Comparison of ENCODE assay signal across 19 cellular contexts in the genomic region with DNA sequence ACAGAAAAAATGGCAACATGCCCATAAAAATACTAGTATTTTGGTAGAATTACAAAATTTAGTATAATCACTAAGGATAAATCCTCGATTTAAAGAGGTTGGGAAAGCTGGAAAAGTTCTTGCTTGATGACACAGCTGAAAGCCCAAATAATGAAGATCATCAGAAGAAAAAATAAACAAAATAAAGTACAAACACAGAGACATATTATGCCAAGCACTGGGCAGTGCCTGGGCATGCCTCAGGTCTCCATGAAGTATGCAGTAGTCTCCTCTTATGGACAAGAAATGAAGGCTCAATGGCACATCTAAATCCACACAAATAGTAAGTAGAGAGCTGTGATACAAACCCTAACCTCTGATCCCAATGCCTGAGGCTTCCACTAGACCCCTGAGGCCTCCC. TPM values are rescaled to one million over a fixed set of nuclear protein-coding genes. Genes with fewer than 3 reads are reported as not detected.
DNase-seq lines count a peak whose midpoint lies in the region; ATAC-seq and TF ChIP-seq lines count a peak whose summit lies in the region.
"Had no signal": no experiment of that assay in that cellular context is flagged by ENCODE, and none has a peak within 500 bp of the region (broad histone marks: within the 10 kb centered on the region; RNA-seq: fewer than 3 reads in every experiment).

No MANE protein-coding gene starts in this region.

- peak overlapping the region; percentile 71 for H3K4me2 ChIP-seq in mammary epithelial cell (ENCODE audit: insufficient read depth, low read depth, low read length)

- H2AFZ ChIP-seq in mammary epithelial cell (ENCODE audit: low read depth, low read length), result peak overlapping the region; percentile 43
- H2AFZ ChIP-seq: GM23248 had no signal

- in situ Hi-C loops in mammary epithelial cell (cut with MboI; ENCODE audit: low sequenced_read_pairs in 2 of 2), result no loop called here

- peaks cover 80% of the 10 kb centered on the region for H3K79me2 ChIP-seq in mammary epithelial cell (ENCODE audit: insufficient read depth, low read length)

- H3K27ac ChIP-seq in C4-2B (peak overlapping the region; percentile 45), mammary epithelial cell (ENCODE audit: insufficient read depth, low read depth, low read length) (peak overlapping the region; percentile 75), foreskin keratinocyte (peak overlapping the region; percentile 34)
- H3K27ac ChIP-seq: GM23248, Peyer's patch had no signal

- no peak for ATAC-seq in foreskin keratinocyte

- H3K4me1 ChIP-seq in mammary epithelial cell (ENCODE audit: insufficient read depth, low read length) (peaks cover 16% of the 10 kb centered on the region), foreskin keratinocyte (peaks cover 3% of the 10 kb centered on the region)
- H3K4me1 ChIP-seq: Peyer's patch had no signal

- no peak for TF ChIP-seq CTCF in C4-2B (conservative IDR thresholded peaks at IDR 0.05)
- TF ChIP-seq CTCF in HFFc6 (IDR thresholded peaks at IDR 0.05), result no peak
- no peak for TF ChIP-seq CTCF in mammary epithelial cell (conservative IDR thresholded peaks at IDR 0.05 in 1 of 2, IDR thresholded peaks at IDR 0.05 in 1 of 2; ENCODE audit: extremely low read depth in 1 of 2, insufficient read depth in 1 of 2, low read depth in 1 of 2, low read length in 2 of 2)
- TF ChIP-seq CTCF in foreskin keratinocyte (conservative IDR thresholded peaks at IDR 0.05), result no peak

- no peaks in the 10 kb centered on the region for H3K9me3 Mint-ChIP-seq in HFFc6
- H3K9me3 Mint-ChIP-seq: CD4-positive, alpha-beta memory T cell had no signal

- peaks cover 13% of the 10 kb centered on the region; the same call in 1 of the 2 replicates for H3K36me3 Mint-ChIP-seq in HFFc6 (ENCODE audit: low read depth)

- H3K36me3 ChIP-seq in mammary epithelial cell (ENCODE audit: insufficient read depth, low read length), result no peaks in the 10 kb centered on the region
- H3K36me3 ChIP-seq: Peyer's patch had no signal

- H3K4me3 ChIP-seq in mammary epithelial cell (replicated peaks in 1 of 3; ENCODE audit: insufficient read depth in 1 of 3, low read depth in 2 of 3, low read length in 3 of 3), result no peak overlapping the region
- H3K4me3 ChIP-seq: GM23248, Peyer's patch had no signal

- CTCF ChIA-PET in mammary epithelial cell (lab: Charles Lee; ENCODE audit: low non-redundant PET), result no interaction called here

- H3K4me1 Mint-ChIP-seq in HFFc6 (ENCODE audit: low read depth), result peaks cover 10% of the 10 kb centered on the region

- H3K27me3 Mint-ChIP-seq in HFFc6 (ENCODE audit: insufficient read depth), result no peaks in the 10 kb centered on the region
- H3K27me3 Mint-ChIP-seq: CD4-positive, alpha-beta memory T cell had no signal

- no peak overlapping the region for H3K4me3 Mint-ChIP-seq in HFFc6
- H3K4me3 Mint-ChIP-seq: CD4-positive, alpha-beta memory T cell had no signal

- H3K9me3 ChIP-seq in mammary epithelial cell (replicated peaks; ENCODE audit: insufficient read depth, low read length), result no peaks in the 10 kb centered on the region
- H3K9me3 ChIP-seq: Peyer's patch had no signal

- no peak for DNase-seq in HFFc6
- DNase-seq in mammary epithelial cell, result peak; percentile 44
- peak in 1 of 2 donors; percentile 36 for DNase-seq in foreskin keratinocyte
- DNase-seq in amniotic stem cell (lab: John Stamatoyannopoulos, UW), result no peak
- DNase-seq in NCI-H345 (lab: John Stamatoyannopoulos, UW), result no peak
- no peak for DNase-seq in NCI-H226
- DNase-seq in central memory CD4-positive, alpha-beta T cell, result no peak
- DNase-seq: AML-193; CD4-positive, alpha-beta memory T cell; GM23248; KG1; MM.1S; NCI-H1105; NCI-H187; NCI-H446 treated with DMSO at 0.1 percent for 48 hours; NCI-H748 treated with DMSO at 0.1 percent for 48 hours; Peyer's patch; SHP77 treated with DMSO at 0.1 percent for 48 hours had no signal

- intact Hi-C loops in mammary epithelial cell (cut with micrococcal nuclease), result no loop called here

- BruUV-seq in mammary epithelial cell (replicated peaks; lab: Mats Ljungman, UMichigan), result no TSS peak

- H3K27me3 ChIP-seq in mammary epithelial cell (ENCODE audit: insufficient read depth, low read length), result no peaks in the 10 kb centered on the region
- H3K27me3 ChIP-seq in foreskin keratinocyte, result no peaks in the 10 kb centered on the region
- H3K27me3 ChIP-seq: Peyer's patch had no signal

- dilution Hi-C loops in mammary epithelial cell (cut with HindIII; ENCODE audit: low sequenced_read_pairs), result no loop called here

- H3K27ac Mint-ChIP-seq in HFFc6, result peak overlapping the region; percentile 51

- H3K9ac ChIP-seq in mammary epithelial cell (ENCODE audit: insufficient read depth, low read length), result no peak overlapping the region
- H3K9ac ChIP-seq: GM23248 had no signal

- WGBS in mammary epithelial cell (ENCODE audit: low coverage, missing lambda C conversion rate), result 64% methylated on average over 1 of the region's 1 CpG

- H4K20me1 ChIP-seq in mammary epithelial cell (ENCODE audit: insufficient read depth, low read length), result no peaks in the 10 kb centered on the region

RNA-seq across cellular contexts. Expression of a gene that starts 57.7 kb away (rescaled TPM):
- not detected for total RNA-seq in HFFc6 (2021; fragmentation: NEBNext Ultra II Directional; extraction: Animal tissue kit (Norgen Biotek cat#: 25700))
- total RNA-seq in mammary epithelial cell, result under 1 TPM in 1 of 2 donors, not detected in 1; under 0.01 TPM
- not detected for polyA plus RNA-seq in mammary epithelial cell
- polyA minus RNA-seq in mammary epithelial cell, result not detected
- not detected in 2 replicates for total RNA-seq in foreskin keratinocyte
- polyA plus RNA-seq in foreskin keratinocyte, result not detected in 2 replicates
- total RNA-seq: CD4-positive, alpha-beta memory T cell; GM23248 had no signal
- polyA plus RNA-seq: CD4-positive, alpha-beta memory T cell; GM23248 had no signal
